In the genomic region with DNA sequence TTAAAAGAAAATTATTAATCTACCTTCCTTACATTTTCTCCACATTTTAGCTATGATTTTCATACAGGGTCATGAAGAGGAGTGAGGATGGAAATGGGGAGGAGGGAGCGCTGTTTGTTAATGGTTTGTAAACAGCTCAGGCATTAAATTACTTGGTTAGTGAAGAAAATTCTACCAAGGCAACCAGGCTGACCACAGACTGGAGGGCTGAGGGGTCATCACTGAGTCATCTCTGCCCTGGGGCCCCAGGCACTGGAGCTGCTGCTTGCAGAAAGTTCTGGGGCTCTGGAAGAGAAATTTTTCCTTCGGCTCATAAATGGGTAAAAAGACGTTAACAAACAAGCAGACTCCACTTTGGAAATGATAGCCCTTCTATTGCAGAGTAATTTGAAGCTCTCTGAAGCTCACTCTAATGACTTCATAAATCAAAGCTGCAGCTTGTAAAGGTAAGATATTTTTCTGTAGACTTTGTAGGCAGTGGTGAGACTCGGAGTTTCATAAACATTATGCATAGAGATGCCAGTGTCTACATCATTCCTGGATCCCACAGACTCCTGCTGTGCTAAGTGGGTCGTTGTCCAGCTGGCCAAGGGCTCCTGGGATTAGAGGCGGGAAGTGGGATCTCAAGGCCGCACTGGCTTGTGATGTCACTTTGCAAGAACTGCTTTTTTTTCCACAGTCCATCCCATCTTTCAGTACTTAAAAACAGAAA, we compare ENCODE assay signal across 11 cellular contexts.
DNase-seq lines count a peak whose midpoint lies in the region; ATAC-seq, FAIRE-seq and TF ChIP-seq lines count a peak whose summit lies in the region.
"Had no signal": no experiment of that assay in that cellular context is flagged by ENCODE, and none has a peak within 500 bp of the region (broad histone marks: within the 10 kb centered on the region; RNA-seq: fewer than 3 reads in every experiment).

No MANE protein-coding gene starts in this region.

- H3K79me2 ChIP-seq in ACC112 (ENCODE audit: control insufficient read depth, insufficient read depth, low read length, unreplicated experiment) (no peaks in the 10 kb centered on the region), GM23338 (replicated peaks; ENCODE audit: insufficient read depth) (no peaks in the 10 kb centered on the region)

- H3K27me3 ChIP-seq in ACC112 (ENCODE audit: insufficient read depth, low read length) (no peaks in the 10 kb centered on the region), GM23338 (ENCODE audit: insufficient read depth) (no peaks in the 10 kb centered on the region)
- H3K27me3 ChIP-seq: neutrophil had no signal

- H3K27me3 Mint-ChIP-seq in GM23338 (ENCODE audit: insufficient read depth, low read depth, poor library complexity) = peaks cover 8% of the 10 kb centered on the region

- no peaks in the 10 kb centered on the region for H3K9me3 ChIP-seq in kidney (ENCODE audit: control insufficient read depth in 1 of 2, low read length in 2 of 2)
- H3K9me3 ChIP-seq: neutrophil had no signal

- no peaks in the 10 kb centered on the region for H4K20me1 ChIP-seq in GM23338 (replicated peaks; ENCODE audit: insufficient read depth)

- peaks cover 23% of the 10 kb centered on the region for H3K36me3 Mint-ChIP-seq in GM23338 (ENCODE audit: low read depth)

- H3K4me2 ChIP-seq in GM23338 = no peak overlapping the region

- ATAC-seq in GM21737 (IDR thresholded peaks at IDR 0.05; ENCODE audit: unreplicated experiment) = no peak
- no peak for ATAC-seq in GM21367 (IDR thresholded peaks at IDR 0.05; ENCODE audit: unreplicated experiment)
- no peak for ATAC-seq in GM23338

- peak overlapping the region; percentile 40 for H2AFZ ChIP-seq in ACC112 (ENCODE audit: low read length, unreplicated experiment)
- H2AFZ ChIP-seq in GM23338 = no peak overlapping the region

- H3F3A ChIP-seq in GM23338 (replicated peaks; ENCODE audit: low read depth) = no peaks in the 10 kb centered on the region

- no peak overlapping the region for H3K27ac Mint-ChIP-seq in GM23338

- no peaks in the 10 kb centered on the region for H3K9me2 ChIP-seq in GM23338 (ENCODE audit: insufficient read depth)

- peak overlapping the region; percentile 55; the same call in 1 of the 2 replicates for H3K4me3 ChIP-seq in ACC112 (ENCODE audit: low read depth, low read length)
- no peak overlapping the region for H3K4me3 ChIP-seq in kidney (ENCODE audit: low read length in 2 of 2)
- H3K4me3 ChIP-seq in GM23338 = no peak overlapping the region

- H3K4me1 ChIP-seq in ACC112 (ENCODE audit: control insufficient read depth, insufficient read depth, low read length, unreplicated experiment) (peaks cover 25% of the 10 kb centered on the region), kidney (ENCODE audit: control insufficient read depth in 1 of 2, insufficient read depth in 1 of 2, low read depth in 1 of 2, low read length in 2 of 2) (peaks cover 0 to 4% of the 10 kb centered on the region in 2 donors), GM23338 (ENCODE audit: insufficient read depth) (peaks cover 29% of the 10 kb centered on the region)

- no peak overlapping the region for H3K4me3 Mint-ChIP-seq in GM23338
- H3K4me3 Mint-ChIP-seq: CD8-positive, alpha-beta memory T cell had no signal

- no peaks in the 10 kb centered on the region for H3K9me3 Mint-ChIP-seq in GM23338
- H3K9me3 Mint-ChIP-seq: CD8-positive, alpha-beta memory T cell had no signal

- TF ChIP-seq CTCF in kidney (IDR thresholded peaks at IDR 0.05; ENCODE audit: borderline replicate concordance, extremely low read depth, insufficient read depth) (no peak), GM23338 (conservative IDR thresholded peaks at IDR 0.05; ENCODE audit: low read depth in 2 of 2) (no peak)

- peak overlapping the region; percentile 86 for H3K27ac ChIP-seq in ACC112 (ENCODE audit: low read depth, low read length)
- peak overlapping the region in 1 of 2 donors; percentile 20 for H3K27ac ChIP-seq in kidney (ENCODE audit: low read depth in 2 of 2, low read length in 2 of 2)
- no peak overlapping the region for H3K27ac ChIP-seq in GM23338 (ENCODE audit: low read depth)
- H3K27ac ChIP-seq: neutrophil had no signal

- H3K9ac ChIP-seq in kidney (ENCODE audit: low read length in 2 of 2) = no peak overlapping the region

- H3K36me3 ChIP-seq in ACC112 (ENCODE audit: insufficient read depth, low read length) = 0 out of 2 replicates have a peak, but pooled peaks cover 1% of the 10 kb centered on the region
- peaks cover 13 to 22% of the 10 kb centered on the region in 2 donors for H3K36me3 ChIP-seq in kidney (ENCODE audit: control insufficient read depth in 1 of 2, insufficient read depth in 2 of 2, low read length in 2 of 2)
- H3K36me3 ChIP-seq in GM23338 (ENCODE audit: insufficient read depth) = no peaks in the 10 kb centered on the region; the same call in 1 of the 2 replicates

- H3K4me1 Mint-ChIP-seq in GM23338 = peaks cover 41% of the 10 kb centered on the region
- H3K4me1 Mint-ChIP-seq: CD8-positive, alpha-beta memory T cell had no signal

- DNase-seq in HK-2 (ENCODE audit: unreplicated experiment) (peak; percentile 69), amniotic stem cell (lab: John Stamatoyannopoulos, UW) (peak; percentile 57), kidney (peak; percentile 79), AML-193 (lab: John Stamatoyannopoulos, UW) (no peak), GM23338 (ENCODE audit: low spot score) (no peak)
- DNase-seq: CD8-positive, alpha-beta memory T cell; OCI-M1 had no signal

- intact Hi-C loops in kidney (cut with DNase I) = no loop called here

- no peak for FAIRE-seq in kidney (lab: Jason Lieb, UNC)

TF ChIP-seq in GM23338, 12 proteins besides CTCF, POLR2A, EP300 and RAD21 (continues in another document):
- TF ChIP-seq JUNB (IDR thresholded peaks at IDR 0.05; ENCODE audit: unreplicated experiment) (no peak), NANOG (IDR thresholded peaks at IDR 0.05; ENCODE audit: borderline replicate concordance) (no peak)
- TF ChIP-seq, protein P1, sequence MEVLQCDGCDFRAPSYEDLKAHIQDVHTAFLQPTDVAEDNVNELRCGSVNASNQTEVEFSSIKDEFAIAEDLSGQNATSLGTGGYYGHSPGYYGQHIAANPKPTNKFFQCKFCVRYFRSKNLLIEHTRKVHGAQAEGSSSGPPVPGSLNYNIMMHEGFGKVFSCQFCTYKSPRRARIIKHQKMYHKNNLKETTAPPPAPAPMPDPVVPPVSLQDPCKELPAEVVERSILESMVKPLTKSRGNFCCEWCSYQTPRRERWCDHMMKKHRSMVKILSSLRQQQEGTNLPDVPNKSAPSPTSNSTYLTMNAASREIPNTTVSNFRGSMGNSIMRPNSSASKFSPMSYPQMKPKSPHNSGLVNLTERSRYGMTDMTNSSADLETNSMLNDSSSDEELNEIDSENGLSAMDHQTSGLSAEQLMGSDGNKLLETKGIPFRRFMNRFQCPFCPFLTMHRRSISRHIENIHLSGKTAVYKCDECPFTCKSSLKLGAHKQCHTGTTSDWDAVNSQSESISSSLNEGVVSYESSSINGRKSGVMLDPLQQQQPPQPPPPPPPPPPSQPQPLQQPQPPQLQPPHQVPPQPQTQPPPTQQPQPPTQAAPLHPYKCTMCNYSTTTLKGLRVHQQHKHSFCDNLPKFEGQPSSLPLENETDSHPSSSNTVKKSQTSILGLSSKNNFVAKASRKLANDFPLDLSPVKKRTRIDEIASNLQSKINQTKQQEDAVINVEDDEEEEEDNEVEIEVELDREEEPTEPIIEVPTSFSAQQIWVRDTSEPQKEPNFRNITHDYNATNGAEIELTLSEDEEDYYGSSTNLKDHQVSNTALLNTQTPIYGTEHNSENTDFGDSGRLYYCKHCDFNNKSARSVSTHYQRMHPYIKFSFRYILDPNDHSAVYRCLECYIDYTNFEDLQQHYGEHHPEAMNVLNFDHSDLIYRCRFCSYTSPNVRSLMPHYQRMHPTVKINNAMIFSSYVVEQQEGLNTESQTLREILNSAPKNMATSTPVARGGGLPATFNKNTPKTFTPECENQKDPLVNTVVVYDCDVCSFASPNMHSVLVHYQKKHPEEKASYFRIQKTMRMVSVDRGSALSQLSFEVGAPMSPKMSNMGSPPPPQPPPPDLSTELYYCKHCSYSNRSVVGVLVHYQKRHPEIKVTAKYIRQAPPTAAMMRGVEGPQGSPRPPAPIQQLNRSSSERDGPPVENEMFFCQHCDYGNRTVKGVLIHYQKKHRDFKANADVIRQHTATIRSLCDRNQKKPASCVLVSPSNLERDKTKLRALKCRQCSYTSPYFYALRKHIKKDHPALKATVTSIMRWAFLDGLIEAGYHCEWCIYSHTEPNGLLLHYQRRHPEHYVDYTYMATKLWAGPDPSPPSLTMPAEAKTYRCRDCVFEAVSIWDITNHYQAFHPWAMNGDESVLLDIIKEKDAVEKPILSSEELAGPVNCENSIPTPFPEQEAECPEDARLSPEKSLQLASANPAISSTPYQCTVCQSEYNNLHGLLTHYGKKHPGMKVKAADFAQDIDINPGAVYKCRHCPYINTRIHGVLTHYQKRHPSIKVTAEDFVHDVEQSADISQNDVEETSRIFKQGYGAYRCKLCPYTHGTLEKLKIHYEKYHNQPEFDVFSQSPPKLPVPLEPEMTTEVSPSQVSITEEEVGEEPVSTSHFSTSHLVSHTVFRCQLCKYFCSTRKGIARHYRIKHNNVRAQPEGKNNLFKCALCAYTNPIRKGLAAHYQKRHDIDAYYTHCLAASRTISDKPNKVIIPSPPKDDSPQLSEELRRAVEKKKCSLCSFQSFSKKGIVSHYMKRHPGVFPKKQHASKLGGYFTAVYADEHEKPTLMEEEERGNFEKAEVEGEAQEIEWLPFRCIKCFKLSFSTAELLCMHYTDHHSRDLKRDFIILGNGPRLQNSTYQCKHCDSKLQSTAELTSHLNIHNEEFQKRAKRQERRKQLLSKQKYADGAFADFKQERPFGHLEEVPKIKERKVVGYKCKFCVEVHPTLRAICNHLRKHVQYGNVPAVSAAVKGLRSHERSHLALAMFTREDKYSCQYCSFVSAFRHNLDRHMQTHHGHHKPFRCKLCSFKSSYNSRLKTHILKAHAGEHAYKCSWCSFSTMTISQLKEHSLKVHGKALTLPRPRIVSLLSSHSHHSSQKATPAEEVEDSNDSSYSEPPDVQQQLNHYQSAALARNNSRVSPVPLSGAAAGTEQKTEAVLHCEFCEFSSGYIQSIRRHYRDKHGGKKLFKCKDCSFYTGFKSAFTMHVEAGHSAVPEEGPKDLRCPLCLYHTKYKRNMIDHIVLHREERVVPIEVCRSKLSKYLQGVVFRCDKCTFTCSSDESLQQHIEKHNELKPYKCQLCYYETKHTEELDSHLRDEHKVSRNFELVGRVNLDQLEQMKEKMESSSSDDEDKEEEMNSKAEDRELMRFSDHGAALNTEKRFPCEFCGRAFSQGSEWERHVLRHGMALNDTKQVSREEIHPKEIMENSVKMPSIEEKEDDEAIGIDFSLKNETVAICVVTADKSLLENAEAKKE (CRISPR knock-in tag; IDR thresholded peaks at IDR 0.05) = no peak
- TF ChIP-seq, protein P2, sequence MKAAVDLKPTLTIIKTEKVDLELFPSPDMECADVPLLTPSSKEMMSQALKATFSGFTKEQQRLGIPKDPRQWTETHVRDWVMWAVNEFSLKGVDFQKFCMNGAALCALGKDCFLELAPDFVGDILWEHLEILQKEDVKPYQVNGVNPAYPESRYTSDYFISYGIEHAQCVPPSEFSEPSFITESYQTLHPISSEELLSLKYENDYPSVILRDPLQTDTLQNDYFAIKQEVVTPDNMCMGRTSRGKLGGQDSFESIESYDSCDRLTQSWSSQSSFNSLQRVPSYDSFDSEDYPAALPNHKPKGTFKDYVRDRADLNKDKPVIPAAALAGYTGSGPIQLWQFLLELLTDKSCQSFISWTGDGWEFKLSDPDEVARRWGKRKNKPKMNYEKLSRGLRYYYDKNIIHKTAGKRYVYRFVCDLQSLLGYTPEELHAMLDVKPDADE (IDR thresholded peaks at IDR 0.05) = no peak

Comparison
In these comparisons a context has a peak if more than half of its experiments do, and no peak if none do; other contexts are left out.
1. DNase-seq: peak in HK-2 (single experiment), amniotic stem cell (single experiment) and kidney (single experiment); none in AML-193 (0 of 2) and GM23338 (single experiment).